Comparison of ENCODE assay signal across 9 cellular contexts in genomic region chr11:67006029-67006884, GRCh38. TPM values are rescaled to one million over a fixed set of nuclear protein-coding genes. Genes with fewer than 3 reads are reported as not detected.
DNase-seq lines count a peak whose midpoint lies in the region; ATAC-seq and TF ChIP-seq lines count a peak whose summit lies in the region.
"Had no signal": no experiment of that assay in that cellular context is flagged by ENCODE, and none has a peak within 500 bp of the region (broad histone marks: within the 10 kb centered on the region; RNA-seq: fewer than 3 reads in every experiment).

No MANE protein-coding gene starts in this region.

- no peaks in the 10 kb centered on the region for H3K36me3 ChIP-seq in NT2/D1 (ENCODE audit: insufficient read depth, insufficient read length, low read length)
- H3K36me3 ChIP-seq in fibroblast of lung (ENCODE audit: control insufficient read depth, insufficient read depth, low read length): no peaks in the 10 kb centered on the region

- no peaks in the 10 kb centered on the region for H3K79me2 ChIP-seq in fibroblast of lung (ENCODE audit: control insufficient read depth, insufficient read depth, low read length)

- H3K27ac Mint-ChIP-seq in stimulated activated naive B cell treated with anti-CD40 and anti-IgM and Interleukin-4, amounts not matched to agents 10 μg/mL and 1 μg/mL and 100 μg/mL, for 72 hours: no peak overlapping the region
- H3K27ac Mint-ChIP-seq: dendritic cell treated with granulocyte-macrophage colony-stimulating factor and Interleukin-4, amounts not matched to agents 40 ng/mL and 50 ng/mL, for 4 days had no signal

- H3K4me3 Mint-ChIP-seq in stimulated activated naive B cell treated with anti-CD40 and anti-IgM and Interleukin-4, amounts not matched to agents 10 μg/mL and 1 μg/mL and 100 μg/mL, for 72 hours: no peak overlapping the region
- H3K4me3 Mint-ChIP-seq: dendritic cell treated with granulocyte-macrophage colony-stimulating factor and Interleukin-4, amounts not matched to agents 40 ng/mL and 50 ng/mL, for 4 days had no signal

- H3K4me1 ChIP-seq in NT2/D1 (ENCODE audit: insufficient read depth, insufficient read length) (peaks cover 18% of the 10 kb centered on the region), fibroblast of lung (ENCODE audit: control insufficient read depth, extremely low read depth, insufficient read depth, low read length) (no peaks in the 10 kb centered on the region), foreskin keratinocyte (peaks cover under 1% of the 10 kb centered on the region)

- no peak overlapping the region for H3K9ac ChIP-seq in NT2/D1 (ENCODE audit: insufficient read length, low read depth)
- H3K9ac ChIP-seq in fibroblast of lung (ENCODE audit: insufficient read depth, low read length): no peak overlapping the region

- H2AFZ ChIP-seq in fibroblast of lung (ENCODE audit: low read length): peak overlapping the region; percentile 60

- no peak overlapping the region for H3K4me3 ChIP-seq in NT2/D1 (ENCODE audit: insufficient read length, low read depth)
- no peak overlapping the region for H3K4me3 ChIP-seq in fibroblast of lung (replicated peaks in 1 of 4; ENCODE audit: control extremely low read depth in 1 of 4, insufficient read depth in 1 of 4, low read depth in 3 of 4, low read length in 4 of 4)

- H4K20me1 ChIP-seq in fibroblast of lung (ENCODE audit: control insufficient read depth, extremely low read depth, insufficient read depth, low read length): no peaks in the 10 kb centered on the region

- H3K9me3 ChIP-seq in NT2/D1 (ENCODE audit: insufficient read depth, low read length): no peaks in the 10 kb centered on the region
- H3K9me3 ChIP-seq in fibroblast of lung (ENCODE audit: control insufficient read depth, insufficient read depth, low read depth, low read length): no peaks in the 10 kb centered on the region

- H3K4me2 ChIP-seq in fibroblast of lung (ENCODE audit: extremely low read depth, insufficient read depth, low read length): no peak overlapping the region

- H3K27me3 ChIP-seq in NT2/D1 (ENCODE audit: insufficient read depth, insufficient read length) (no peaks in the 10 kb centered on the region), fibroblast of lung (ENCODE audit: control insufficient read depth, insufficient read depth, low read length) (peaks cover 2% of the 10 kb centered on the region), foreskin keratinocyte (peaks cover 2% of the 10 kb centered on the region)

- TF ChIP-seq CTCF in fibroblast of lung (conservative IDR thresholded peaks at IDR 0.05 in 1 of 2, IDR thresholded peaks at IDR 0.05 in 1 of 2; ENCODE audit: low read depth in 1 of 2, low read length in 2 of 2): no peak
- TF ChIP-seq CTCF in foreskin keratinocyte (conservative IDR thresholded peaks at IDR 0.05): no peak

- H3K9me3 Mint-ChIP-seq in stimulated activated naive B cell treated with anti-CD40 and anti-IgM and Interleukin-4, amounts not matched to agents 10 μg/mL and 1 μg/mL and 100 μg/mL, for 72 hours: peaks cover 0 to 2% of the 10 kb centered on the region in 2 donors
- H3K9me3 Mint-ChIP-seq: dendritic cell treated with granulocyte-macrophage colony-stimulating factor and Interleukin-4, amounts not matched to agents 40 ng/mL and 50 ng/mL, for 4 days had no signal

- H3K36me3 Mint-ChIP-seq in stimulated activated naive B cell treated with anti-CD40 and anti-IgM and Interleukin-4, amounts not matched to agents 10 μg/mL and 1 μg/mL and 100 μg/mL, for 72 hours: no peaks in the 10 kb centered on the region

- ATAC-seq in stimulated activated naive B cell treated with anti-CD40 and anti-IgM and Interleukin-4, amounts not matched to agents 10 μg/mL and 1 μg/mL and 100 μg/mL, for 72 hours (replicated peaks): peak; percentile 41 to 57
- ATAC-seq in foreskin keratinocyte: no peak
- no peak for ATAC-seq in GM19397 (IDR thresholded peaks at IDR 0.05; ENCODE audit: unreplicated experiment)

- H3K4me1 Mint-ChIP-seq in stimulated activated naive B cell treated with anti-CD40 and anti-IgM and Interleukin-4, amounts not matched to agents 10 μg/mL and 1 μg/mL and 100 μg/mL, for 72 hours: peaks cover 0 to 9% of the 10 kb centered on the region in 2 donors

- H3K27ac ChIP-seq in fibroblast of lung (ENCODE audit: insufficient read depth, low read length): no peak overlapping the region
- no peak overlapping the region for H3K27ac ChIP-seq in foreskin keratinocyte

- H3K27me3 Mint-ChIP-seq in stimulated activated naive B cell treated with anti-CD40 and anti-IgM and Interleukin-4, amounts not matched to agents 10 μg/mL and 1 μg/mL and 100 μg/mL, for 72 hours: peaks cover 5 to 21% of the 10 kb centered on the region in 2 donors

- DNase-seq in activated T-cell treated with anti-CD3 and anti-CD28 coated beads for 48 hours (ENCODE audit: low read depth): peak; percentile 30
- no peak for DNase-seq in activated T-cell treated with anti-CD3 and anti-CD28 coated beads, Interleukin-2, amount 50 U/mL, for 1 hour
- DNase-seq in NT2/D1 (ENCODE audit: low read depth, low spot score): peak; percentile 79
- DNase-seq in fibroblast of lung (ENCODE audit: low read depth in 2 of 2): peak; percentile 18 to 31
- DNase-seq in stimulated activated naive B cell treated with anti-CD40 and anti-IgM and Interleukin-4, amounts not matched to agents 10 μg/mL and 1 μg/mL and 100 μg/mL, for 72 hours: no peak
- no peak for DNase-seq in NCI-H510A (lab: John Stamatoyannopoulos, UW)
- DNase-seq in foreskin keratinocyte: no peak

RNA-seq across cellular contexts. Expression of gene SYT12, which starts 16.7 kb away (rescaled TPM):
- total RNA-seq in fibroblast of lung (under 0.01 and 0.26 TPM in 2 replicates), foreskin keratinocyte (0.10 and 0.25 TPM in 2 replicates)
- polyA plus RNA-seq in fibroblast of lung (0.07 TPM in 1 of 2 replicates, not detected in the other), foreskin keratinocyte (0.09 and 0.11 TPM in 2 replicates)
- 0.21 TPM in 1 of 2 replicates, not detected in the other for polyA plus RNA-seq in fibroblast of lung (2012)
- 0.12 and 0.15 TPM in 2 replicates for polyA minus RNA-seq in fibroblast of lung (ENCODE audit: low replicate concordance)

RNA-seq across cellular contexts. Expression of gene C11orf86, which starts 31.2 kb away (rescaled TPM):
- total RNA-seq in fibroblast of lung (not detected in 2 replicates), foreskin keratinocyte (not detected in 2 replicates)
- polyA plus RNA-seq in fibroblast of lung (not detected in 2 replicates), foreskin keratinocyte (not detected in 2 replicates)
- not detected in 2 replicates for polyA plus RNA-seq in fibroblast of lung (2012)
- polyA minus RNA-seq in fibroblast of lung (ENCODE audit: low replicate concordance): not detected in 2 replicates

RNA-seq across cellular contexts. Expression of gene PC, which starts 48.1 kb away (rescaled TPM):
- 10.3 and 22.8 TPM in 2 replicates for total RNA-seq in fibroblast of lung
- polyA plus RNA-seq in fibroblast of lung: 5.1 and 8.2 TPM in 2 replicates
- polyA plus RNA-seq in fibroblast of lung (2012): 9.3 and 20.8 TPM in 2 replicates
- 13.5 and 48.6 TPM in 2 replicates for polyA minus RNA-seq in fibroblast of lung (ENCODE audit: low replicate concordance)
- total RNA-seq in foreskin keratinocyte: 40.2 and 41.3 TPM in 2 replicates
- 44.9 and 46.0 TPM in 2 replicates for polyA plus RNA-seq in foreskin keratinocyte

RNA-seq across cellular contexts. Expression of gene RHOD, which starts 50.4 kb away (rescaled TPM):
- total RNA-seq in fibroblast of lung (12.9 and 13.4 TPM in 2 replicates), foreskin keratinocyte (146 and 174 TPM in 2 replicates)
- polyA plus RNA-seq in fibroblast of lung (4.7 and 11.6 TPM in 2 replicates), foreskin keratinocyte (240 and 243 TPM in 2 replicates)
- polyA plus RNA-seq in fibroblast of lung (2012): 9.1 and 22.5 TPM in 2 replicates
- 14.6 and 25.9 TPM in 2 replicates for polyA minus RNA-seq in fibroblast of lung (ENCODE audit: low replicate concordance)

Comparison
In these comparisons a context has a peak if more than half of its experiments do, and no peak if none do; other contexts are left out.
1. DNase-seq: peak in activated T-cell treated with anti-CD3 and anti-CD28 coated beads for 48 hours (single experiment), NT2/D1 (single experiment) and fibroblast of lung (2 of 2); none in activated T-cell treated with anti-CD3 and anti-CD28 coated beads, Interleukin-2, amount 50 U/mL, for 1 hour (single experiment), stimulated activated naive B cell treated with anti-CD40 and anti-IgM and Interleukin-4, amounts not matched to agents 10 μg/mL and 1 μg/mL and 100 μg/mL, for 72 hours (single experiment), NCI-H510A (single experiment) and foreskin keratinocyte (0 of 2).
2. ATAC-seq: peak in stimulated activated naive B cell treated with anti-CD40 and anti-IgM and Interleukin-4, amounts not matched to agents 10 μg/mL and 1 μg/mL and 100 μg/mL, for 72 hours (2 of 2); none in foreskin keratinocyte (single experiment) and GM19397 (single experiment).